In the genomic region with DNA sequence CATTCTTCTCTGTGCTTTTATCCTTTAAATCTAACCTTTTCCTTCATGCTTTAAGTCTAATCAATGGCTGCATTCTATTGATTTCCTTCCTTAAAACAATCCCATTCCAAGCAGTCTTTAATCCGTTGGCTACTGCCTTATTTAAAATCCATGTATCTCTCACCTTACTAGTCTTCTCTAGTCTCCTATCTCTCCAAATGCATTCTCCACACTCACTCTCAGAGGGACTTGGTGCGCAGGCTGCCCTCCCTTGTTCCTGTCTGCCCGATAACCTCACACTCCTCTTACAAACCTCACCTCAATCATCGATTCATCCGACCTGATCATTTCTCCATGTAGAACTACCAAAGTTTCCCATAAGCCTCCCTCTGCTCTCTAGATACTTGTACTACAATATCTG, we compare ENCODE assay signal across 25 cellular contexts. TPM values are rescaled to one million over a fixed set of nuclear protein-coding genes. Genes with fewer than 3 reads are reported as not detected.
DNase-seq lines count a peak whose midpoint lies in the region; ATAC-seq, FAIRE-seq and TF ChIP-seq lines count a peak whose summit lies in the region.
"Had no signal": no experiment of that assay in that cellular context is flagged by ENCODE, and none has a peak within 500 bp of the region (broad histone marks: within the 10 kb centered on the region; RNA-seq: fewer than 3 reads in every experiment).

No MANE protein-coding gene starts in this region.

- H3K4ac ChIP-seq in trophoblast cell (ENCODE audit: low read depth, low read length): no peak overlapping the region

- peaks cover 15 to 60% of the 10 kb centered on the region in 2 experiments for H3K36me3 ChIP-seq in HepG2 (replicated peaks in 1 of 2; ENCODE audit: control insufficient read depth in 1 of 2, insufficient read depth in 2 of 2, low read length in 2 of 2)
- H3K36me3 ChIP-seq in right lobe of liver: peaks cover 6 to 76% (median 42%) of the 10 kb centered on the region in 4 donors
- peaks cover 16 to 27% of the 10 kb centered on the region in 2 experiments for H3K36me3 ChIP-seq in trophoblast cell (ENCODE audit: control insufficient read depth in 1 of 2, insufficient read depth in 2 of 2, low read length in 2 of 2)

- H3K4me3 ChIP-seq in HepG2 (replicated peaks in 1 of 3; ENCODE audit: insufficient read depth in 1 of 3, low read depth in 2 of 3, low read length in 3 of 3) (no peak overlapping the region), right lobe of liver (no peak overlapping the region), trophoblast cell (ENCODE audit: low read depth, low read length) (no peak overlapping the region)
- H3K4me3 ChIP-seq: GM23338, SJSA1 had no signal

- no peak overlapping the region for H4K91ac ChIP-seq in trophoblast cell (ENCODE audit: low read depth, low read length)

- no peak for ATAC-seq in activated CD4-positive, alpha-beta T cell treated with anti-CD3 and anti-CD28 coated beads for 36 hours
- ATAC-seq in HepG2 (peak; percentile 38; the same call in 2 of the 3 replicates), right lobe of liver (no peak), HG02623 (IDR thresholded peaks at IDR 0.05; ENCODE audit: unreplicated experiment) (no peak)
- ATAC-seq: GM23338, Panc1 had no signal

- no peak overlapping the region for H4K12ac ChIP-seq in trophoblast cell (ENCODE audit: low read depth, low read length)

- H3K4me1 ChIP-seq in HepG2 (ENCODE audit: insufficient read depth, low read length) (no peaks in the 10 kb centered on the region), right lobe of liver (peaks cover 0 to 5% (median 0%) of the 10 kb centered on the region in 4 donors), trophoblast cell (ENCODE audit: control insufficient read depth in 1 of 2, insufficient read depth in 2 of 2, low read length in 2 of 2) (no peaks in the 10 kb centered on the region)

- no peaks in the 10 kb centered on the region for H3K27me3 ChIP-seq in HepG2 (ENCODE audit: control insufficient read depth in 1 of 2, insufficient read depth in 2 of 2, low read length in 2 of 2)
- H3K27me3 ChIP-seq in right lobe of liver: no peaks in the 10 kb centered on the region
- H3K27me3 ChIP-seq in trophoblast cell (ENCODE audit: insufficient read depth, low read length): no peaks in the 10 kb centered on the region
- H3K27me3 ChIP-seq: BE2C, SJSA1 had no signal

- no peak overlapping the region for H3K18ac ChIP-seq in trophoblast cell (ENCODE audit: low read length)

- no peaks in the 10 kb centered on the region for H4K20me1 ChIP-seq in HepG2 (ENCODE audit: insufficient read depth, low read length)

- no peaks in the 10 kb centered on the region for H3K27me3 Mint-ChIP-seq in activated CD4-positive, alpha-beta T cell treated with anti-CD3 and anti-CD28 coated beads for 36 hours
- no peaks in the 10 kb centered on the region for H3K27me3 Mint-ChIP-seq in activated naive CD8-positive, alpha-beta T cell treated with anti-CD3 and anti-CD28 coated beads for 36 hours
- H3K27me3 Mint-ChIP-seq in nephron progenitor cell (ENCODE audit: low read depth, poor library complexity): no peaks in the 10 kb centered on the region
- H3K27me3 Mint-ChIP-seq: CD4-positive, CD25-positive, alpha-beta regulatory T cell had no signal

- H3K4me2 ChIP-seq in HepG2 (ENCODE audit: low read depth, low read length) (no peak overlapping the region), trophoblast cell (ENCODE audit: low read length) (no peak overlapping the region)
- H3K4me2 ChIP-seq: GM23338 had no signal

- no peak overlapping the region for H2AFZ ChIP-seq in HepG2 (ENCODE audit: low read length)
- H2AFZ ChIP-seq in trophoblast cell (ENCODE audit: insufficient read depth, low read length, poor library complexity): no peak overlapping the region
- H2AFZ ChIP-seq: GM23338 had no signal

- TF ChIP-seq RAD21 in HepG2 (CRISPR knock-in tag; IDR thresholded peaks at IDR 0.05): no peak

- H3K79me2 ChIP-seq in HepG2 (ENCODE audit: insufficient read depth, low read length) (no peaks in the 10 kb centered on the region), trophoblast cell (ENCODE audit: control insufficient read depth, insufficient read depth, low read length, poor library complexity) (no peaks in the 10 kb centered on the region)

- FAIRE-seq in HepG2 (lab: Jason Lieb, UNC): no peak
- FAIRE-seq: GM18507 had no signal

- peaks cover 58% of the 10 kb centered on the region for H3K36me3 Mint-ChIP-seq in activated CD4-positive, alpha-beta T cell treated with anti-CD3 and anti-CD28 coated beads for 36 hours (ENCODE audit: low read depth)
- peaks cover 33% of the 10 kb centered on the region for H3K36me3 Mint-ChIP-seq in activated naive CD8-positive, alpha-beta T cell treated with anti-CD3 and anti-CD28 coated beads for 36 hours
- H3K36me3 Mint-ChIP-seq in nephron progenitor cell (ENCODE audit: low read depth): peaks cover 91% of the 10 kb centered on the region

- no peak overlapping the region for H2AK5ac ChIP-seq in trophoblast cell (ENCODE audit: low read length)

- no peak overlapping the region for H2BK5ac ChIP-seq in trophoblast cell (ENCODE audit: low read depth, low read length, poor library complexity)

- H3K9me3 ChIP-seq in HepG2 (ENCODE audit: low read length): no peaks in the 10 kb centered on the region
- H3K9me3 ChIP-seq in right lobe of liver: no peaks in the 10 kb centered on the region
- H3K9me3 ChIP-seq in trophoblast cell (ENCODE audit: insufficient read depth, low read depth, low read length): no peaks in the 10 kb centered on the region
- H3K9me3 ChIP-seq: BE2C, SJSA1 had no signal

- TF ChIP-seq POLR2A in HepG2 (IDR thresholded peaks at IDR 0.05; ENCODE audit: insufficient read depth in 1 of 2, low read depth in 2 of 2, low read length in 2 of 2) (no peak), right lobe of liver (IDR thresholded peaks at IDR 0.05) (no peak)

- no peak overlapping the region for H2BK120ac ChIP-seq in trophoblast cell (ENCODE audit: insufficient read depth, low read length, poor library complexity)

- H3K79me1 ChIP-seq in trophoblast cell (ENCODE audit: low read length): no peaks in the 10 kb centered on the region

- H3K4me1 Mint-ChIP-seq in activated CD4-positive, alpha-beta T cell treated with anti-CD3 and anti-CD28 coated beads for 36 hours: no peaks in the 10 kb centered on the region
- no peaks in the 10 kb centered on the region for H3K4me1 Mint-ChIP-seq in activated naive CD8-positive, alpha-beta T cell treated with anti-CD3 and anti-CD28 coated beads for 36 hours
- H3K4me1 Mint-ChIP-seq in nephron progenitor cell: no peaks in the 10 kb centered on the region
- H3K4me1 Mint-ChIP-seq: GM23338 had no signal

- no peak overlapping the region for H3K23ac ChIP-seq in trophoblast cell (ENCODE audit: low read length)

- TF ChIP-seq EP300 in HepG2 (IDR thresholded peaks at IDR 0.05; ENCODE audit: low read depth in 2 of 2, low read length in 2 of 2) (no peak), HepG2 (CRISPR knock-in tag; IDR thresholded peaks at IDR 0.05; ENCODE audit: borderline replicate concordance) (no peak)

- no peaks in the 10 kb centered on the region for H3K9me3 Mint-ChIP-seq in activated CD4-positive, alpha-beta T cell treated with anti-CD3 and anti-CD28 coated beads for 36 hours (ENCODE audit: low read depth)
- H3K9me3 Mint-ChIP-seq in activated naive CD8-positive, alpha-beta T cell treated with anti-CD3 and anti-CD28 coated beads for 36 hours: no peaks in the 10 kb centered on the region
- H3K9me3 Mint-ChIP-seq in nephron progenitor cell: no peaks in the 10 kb centered on the region
- H3K9me3 Mint-ChIP-seq: GM23338 had no signal

- no peak overlapping the region for H3K4me3 Mint-ChIP-seq in activated CD4-positive, alpha-beta T cell treated with anti-CD3 and anti-CD28 coated beads for 36 hours
- H3K4me3 Mint-ChIP-seq in activated naive CD8-positive, alpha-beta T cell treated with anti-CD3 and anti-CD28 coated beads for 36 hours: no peak overlapping the region
- H3K4me3 Mint-ChIP-seq in nephron progenitor cell: no peak overlapping the region
- H3K4me3 Mint-ChIP-seq: CD4-positive, CD25-positive, alpha-beta regulatory T cell; GM23338 had no signal

- DNase-seq in activated CD4-positive, alpha-beta T cell treated with anti-CD3 and anti-CD28 coated beads for 36 hours: no peak
- no peak for DNase-seq in activated CD4-positive, alpha-beta T cell treated with anti-CD3 and anti-CD28 coated beads for 1 hour
- no peak for DNase-seq in HepG2 (ENCODE audit: low spot score)
- DNase-seq in right lobe of liver: no peak
- DNase-seq in activated naive CD8-positive, alpha-beta T cell treated with anti-CD3 and anti-CD28 coated beads for 36 hours: no peak
- no peak for DNase-seq in nephron progenitor cell
- no peak for DNase-seq in trophoblast cell
- DNase-seq: 8988T; BE2C; CD4-positive, CD25-positive, alpha-beta regulatory T cell; COR-L47; GF-D8; IMR-90; Kasumi-1; MM.1S; NCI-H1105; NCI-H1694; NCI-H2081 treated with DMSO at 0.1 percent for 48 hours; NCI-H446 treated with DMSO at 0.1 percent for 48 hours; NCI-H69 had no signal

- H3K14ac ChIP-seq in trophoblast cell (ENCODE audit: low read length): no peak overlapping the region

- H3K27ac ChIP-seq in HepG2 (ENCODE audit: extremely low read length, insufficient read depth, low read length) (no peak overlapping the region), right lobe of liver (no peak overlapping the region), trophoblast cell (ENCODE audit: low read depth, low read length) (no peak overlapping the region)
- H3K27ac ChIP-seq: SJSA1 had no signal

- TF ChIP-seq CTCF in HepG2 (CRISPR knock-in tag; IDR thresholded peaks at IDR 0.05): no peak
- TF ChIP-seq CTCF in right lobe of liver (IDR thresholded peaks at IDR 0.05): no peak
- no peak for TF ChIP-seq CTCF in nephron progenitor cell (IDR thresholded peaks at IDR 0.05)

- no peak overlapping the region for H3K9ac ChIP-seq in HepG2 (ENCODE audit: insufficient read depth, low read depth, low read length)
- no peak overlapping the region for H3K9ac ChIP-seq in trophoblast cell (ENCODE audit: low read length)

- in situ Hi-C loops in HepG2 (cut with HindIII; ENCODE audit: extremely low pct_ligation_motif_present, low pct_unique_long_range_greater_than_20kb): no loop called here

- 95% methylated on average over 5 of the region's 5 CpGs for WGBS in HepG2 (ENCODE audit: low lambda C conversion rate)
- 95% methylated on average over 5 of the region's 5 CpGs for WGBS in right lobe of liver (ENCODE audit: insufficient coverage, low coverage, low lambda C conversion rate, missing lambda C conversion rate)
- WGBS in trophoblast cell (ENCODE audit: extremely low coverage, insufficient coverage, insufficient read length): 100% methylated on average over 3 of the region's 5 CpGs

- POLR2A ChIA-PET in activated CD4-positive, alpha-beta T cell treated with anti-CD3 and anti-CD28 coated beads for 36 hours (lab: Charles Lee): interaction anchor here (1.1 kb wide), 1 partner anchor 13 kb away, joined by 3 read pairs; no protein-coding TSS in a partner anchor
- POLR2A ChIA-PET in HepG2 (lab: Yijun Ruan, JAX): interaction anchor here (1.5 kb wide), 1 partner anchor 11 kb away, joined by 4 read pairs; no protein-coding TSS in a partner anchor

- BruUV-seq in HepG2 (replicated peaks; lab: Mats Ljungman, UMichigan): no TSS peak

- peak overlapping the region; percentile 35 for H3K27ac Mint-ChIP-seq in activated CD4-positive, alpha-beta T cell treated with anti-CD3 and anti-CD28 coated beads for 36 hours
- H3K27ac Mint-ChIP-seq in activated naive CD8-positive, alpha-beta T cell treated with anti-CD3 and anti-CD28 coated beads for 36 hours: peak overlapping the region; percentile 7
- peak overlapping the region; percentile 0 for H3K27ac Mint-ChIP-seq in nephron progenitor cell
- H3K27ac Mint-ChIP-seq: GM23338 had no signal

- intact Hi-C loops in activated CD4-positive, alpha-beta T cell treated with anti-CD3 and anti-CD28 coated beads for 36 hours (cut with DNase I, micrococcal nuclease): loop anchor here in 1 of 2 experiments (10.0 kb wide), 1 partner anchor 208 kb away; no protein-coding TSS in a partner anchor
- intact Hi-C loops in HepG2 (cut with micrococcal nuclease; ENCODE audit: unreplicated experiment) (no loop called here), right lobe of liver (cut with DNase I) (no loop called here)

- CTCF ChIA-PET in activated CD4-positive, alpha-beta T cell treated with anti-CD3 and anti-CD28 coated beads for 36 hours (lab: Charles Lee): interaction anchor here (1.0 kb wide), 1 partner anchor 132 kb away, joined by 3 read pairs; no protein-coding TSS in a partner anchor
- CTCF ChIA-PET in HepG2 (lab: Yijun Ruan, JAX; ENCODE audit: low intra/inter-chr PET ratio, low total read pairs): no interaction called here

- H4K8ac ChIP-seq in trophoblast cell (ENCODE audit: low read depth, low read length): no peak overlapping the region

- no peak overlapping the region for H2BK12ac ChIP-seq in trophoblast cell (ENCODE audit: low read length)

RNA-seq across cellular contexts. Expression of a gene that starts 23.1 kb away (rescaled TPM):
- total RNA-seq in activated CD4-positive, alpha-beta T cell treated with anti-CD3 and anti-CD28 coated beads for 36 hours: 100 to 1,000 TPM; 100 to 101 TPM
- total RNA-seq in HepG2 (2016; rRNA removed; fragmentation: Illumina TruSeq; extraction: Trizol) (71.7 and 115 TPM in 2 replicates), right lobe of liver (10 to 100 TPM; 27.3 to 40.1 (median 31.1) TPM)
- total RNA-seq in HepG2 (2016; cell fraction: cytosol; rRNA removed; fragmentation: Illumina TruSeq; extraction: Trizol; ENCODE audit: low read depth): 7.4 and 12.1 TPM in 2 replicates
- total RNA-seq in HepG2 (2016; cell fraction: insoluble cytoplasmic fraction; rRNA removed; fragmentation: Illumina TruSeq; extraction: Trizol): 75.7 and 110 TPM in 2 replicates
- total RNA-seq in HepG2 (2016; cell fraction: membrane; rRNA removed; fragmentation: Illumina TruSeq; extraction: Trizol): 18.1 and 21.0 TPM in 2 replicates
- total RNA-seq in HepG2 (2016; cell fraction: nucleus; rRNA removed; fragmentation: Illumina TruSeq; extraction: Trizol): 55.8 and 57.0 TPM in 2 replicates
- 25.3 and 27.4 TPM in 2 replicates for polyA plus RNA-seq in HepG2 (2011; rRNA removed)
- 15.9 and 21.9 TPM in 2 replicates for polyA plus RNA-seq in HepG2 (2011; cell fraction: cytosol; rRNA removed)
- polyA plus RNA-seq in HepG2 (2011; cell fraction: nucleus; rRNA removed): 13.2 and 13.6 TPM in 2 replicates
- polyA plus RNA-seq in HepG2 (2012): 54.8 and 61.8 TPM in 2 replicates
- 10.3 and 10.9 TPM in 2 replicates for polyA plus RNA-seq in HepG2 (2016; cell fraction: cytosol; fragmentation: Illumina TruSeq; extraction: Trizol; ENCODE audit: low read depth)
- 145 and 154 TPM in 2 replicates for polyA plus RNA-seq in HepG2 (2016; cell fraction: insoluble cytoplasmic fraction; fragmentation: Illumina TruSeq; extraction: Trizol; ENCODE audit: low read depth)
- 14.8 and 15.6 TPM in 2 replicates for polyA plus RNA-seq in HepG2 (2016; cell fraction: membrane; fragmentation: Illumina TruSeq; extraction: Trizol; ENCODE audit: low read depth)
- 77.3 and 80.9 TPM in 2 replicates for polyA plus RNA-seq in HepG2 (2016; cell fraction: nucleus; fragmentation: Illumina TruSeq; extraction: Trizol; ENCODE audit: insufficient read depth, low read depth)
- polyA minus RNA-seq in HepG2 (2011; rRNA and poly(A)+ RNA removed; ENCODE audit: low replicate concordance): 7.5 and 11.6 TPM in 2 replicates
- polyA minus RNA-seq in HepG2 (2011; cell fraction: cytosol; rRNA and poly(A)+ RNA removed): 26.6 and 26.8 TPM in 2 replicates
- 50.7 and 56.8 TPM in 2 replicates for polyA minus RNA-seq in HepG2 (2011; cell fraction: nucleus; rRNA and poly(A)+ RNA removed)
- total RNA-seq in activated naive CD8-positive, alpha-beta T cell treated with anti-CD3 and anti-CD28 coated beads for 36 hours: 100 to 1,000 TPM; 105 to 110 TPM
- polyA plus RNA-seq in trophoblast cell (2013): 90.4 and 95.6 TPM in 2 replicates

RNA-seq across cellular contexts. Expression of a gene that starts 33.8 kb away (rescaled TPM):
- 10 to 100 TPM; 41.6 to 56.3 TPM for total RNA-seq in activated CD4-positive, alpha-beta T cell treated with anti-CD3 and anti-CD28 coated beads for 36 hours
- total RNA-seq in HepG2 (2016; rRNA removed; fragmentation: Illumina TruSeq; extraction: Trizol): 3.7 and 4.1 TPM in 2 replicates
- total RNA-seq in HepG2 (2016; cell fraction: cytosol; rRNA removed; fragmentation: Illumina TruSeq; extraction: Trizol; ENCODE audit: low read depth): 2.6 and 3.8 TPM in 2 replicates
- total RNA-seq in HepG2 (2016; cell fraction: insoluble cytoplasmic fraction; rRNA removed; fragmentation: Illumina TruSeq; extraction: Trizol): 3.1 and 4.2 TPM in 2 replicates
- 5.9 and 7.2 TPM in 2 replicates for total RNA-seq in HepG2 (2016; cell fraction: membrane; rRNA removed; fragmentation: Illumina TruSeq; extraction: Trizol)
- 3.4 and 3.9 TPM in 2 replicates for total RNA-seq in HepG2 (2016; cell fraction: nucleus; rRNA removed; fragmentation: Illumina TruSeq; extraction: Trizol)
- polyA plus RNA-seq in HepG2 (2011; rRNA removed): 3.8 and 5.7 TPM in 2 replicates
- polyA plus RNA-seq in HepG2 (2011; cell fraction: cytosol; rRNA removed): 3.4 and 4.7 TPM in 2 replicates
- 1.5 and 1.9 TPM in 2 replicates for polyA plus RNA-seq in HepG2 (2011; cell fraction: nucleus; rRNA removed)
- 4.6 and 6.5 TPM in 2 replicates for polyA plus RNA-seq in HepG2 (2012)
- 5.8 and 6.2 TPM in 2 replicates for polyA plus RNA-seq in HepG2 (2016; cell fraction: cytosol; fragmentation: Illumina TruSeq; extraction: Trizol; ENCODE audit: low read depth)
- polyA plus RNA-seq in HepG2 (2016; cell fraction: insoluble cytoplasmic fraction; fragmentation: Illumina TruSeq; extraction: Trizol; ENCODE audit: low read depth): 4.8 and 6.5 TPM in 2 replicates
- polyA plus RNA-seq in HepG2 (2016; cell fraction: membrane; fragmentation: Illumina TruSeq; extraction: Trizol; ENCODE audit: low read depth): 8.3 and 9.8 TPM in 2 replicates
- 4.8 and 6.1 TPM in 2 replicates for polyA plus RNA-seq in HepG2 (2016; cell fraction: nucleus; fragmentation: Illumina TruSeq; extraction: Trizol; ENCODE audit: insufficient read depth, low read depth)
- 2.4 and 9.2 TPM in 2 replicates for polyA minus RNA-seq in HepG2 (2011; rRNA and poly(A)+ RNA removed; ENCODE audit: low replicate concordance)
- 3.4 and 3.7 TPM in 2 replicates for polyA minus RNA-seq in HepG2 (2011; cell fraction: cytosol; rRNA and poly(A)+ RNA removed)
- polyA minus RNA-seq in HepG2 (2011; cell fraction: nucleus; rRNA and poly(A)+ RNA removed): 5.8 and 7.1 TPM in 2 replicates
- 10 to 100 TPM in 2 of 6 experiments, 1 to 10 TPM in 4; 4.7 to 13.0 (median 7.4) TPM for total RNA-seq in right lobe of liver
- total RNA-seq in activated naive CD8-positive, alpha-beta T cell treated with anti-CD3 and anti-CD28 coated beads for 36 hours: 10 to 100 TPM; 50.1 to 51.1 TPM
- polyA plus RNA-seq in trophoblast cell (2013): 17.5 and 17.8 TPM in 2 replicates
